1 cellular context compared by ENCODE assay signal in genomic region chr1:29786195-29786594, GRCh38.
TF ChIP-seq lines count a peak whose summit lies in the region.

No MANE protein-coding gene starts in this region.

TF ChIP-seq in SK-N-SH treated with all-trans-retinoic acid at 6 μM for 48 hours, 23 proteins besides CTCF, POLR2A, EP300 and RAD21 (continued from another document):
- no peak for TF ChIP-seq PATZ1 (CRISPR knock-in tag; IDR thresholded peaks at IDR 0.05; ENCODE audit: borderline replicate concordance)
